Comparison of ENCODE assay signal across 18 cellular contexts in genomic region chr16:61681124-61681523, GRCh38.
DNase-seq lines count a peak whose midpoint lies in the region; ATAC-seq and TF ChIP-seq lines count a peak whose summit lies in the region.
"Had no signal": no experiment of that assay in that cellular context is flagged by ENCODE, and none has a peak within 500 bp of the region (broad histone marks: within the 10 kb centered on the region; RNA-seq: fewer than 3 reads in every experiment).

No MANE protein-coding gene starts in this region.

- H3K4me1 ChIP-seq in foreskin keratinocyte = no peaks in the 10 kb centered on the region

- H3K27ac ChIP-seq in angular gyrus (ENCODE audit: low read depth, low read length) (peak overlapping the region; percentile 70), layer of hippocampus (ENCODE audit: low read depth, low read length) (peak overlapping the region; percentile 67), temporal lobe (ENCODE audit: low read depth, low read length) (peak overlapping the region; percentile 41), foreskin keratinocyte (no peak overlapping the region)
- H3K27ac ChIP-seq: HL-60, KMS-11, PC-9, RWPE1 had no signal

- H3K27me3 ChIP-seq in layer of hippocampus (ENCODE audit: control insufficient read depth, insufficient read depth, low read length) (no peaks in the 10 kb centered on the region), foreskin keratinocyte (no peaks in the 10 kb centered on the region)

- no peak for ATAC-seq in foreskin keratinocyte

- DNase-seq in NCI-H748 (lab: John Stamatoyannopoulos, UW; ENCODE audit: unreplicated experiment) (peak; percentile 55), foreskin keratinocyte (no peak), NCI-H2227 (lab: John Stamatoyannopoulos, UW; ENCODE audit: unreplicated experiment) (no peak), NCI-H524 (lab: John Stamatoyannopoulos, UW) (no peak)
- DNase-seq: C1 segment of cervical spinal cord; CD8-positive, alpha-beta memory T cell; DMS79 treated with DMSO at 0.1 percent for 48 hours; HFFc6; NCI-H1417 treated with DMSO at 0.1 percent for 48 hours; NCI-H187 treated with DMSO at 0.1 percent for 48 hours; NCI-H82; PC-9 had no signal

- TF ChIP-seq CTCF in foreskin keratinocyte (conservative IDR thresholded peaks at IDR 0.05) = no peak
